In the genomic region with DNA sequence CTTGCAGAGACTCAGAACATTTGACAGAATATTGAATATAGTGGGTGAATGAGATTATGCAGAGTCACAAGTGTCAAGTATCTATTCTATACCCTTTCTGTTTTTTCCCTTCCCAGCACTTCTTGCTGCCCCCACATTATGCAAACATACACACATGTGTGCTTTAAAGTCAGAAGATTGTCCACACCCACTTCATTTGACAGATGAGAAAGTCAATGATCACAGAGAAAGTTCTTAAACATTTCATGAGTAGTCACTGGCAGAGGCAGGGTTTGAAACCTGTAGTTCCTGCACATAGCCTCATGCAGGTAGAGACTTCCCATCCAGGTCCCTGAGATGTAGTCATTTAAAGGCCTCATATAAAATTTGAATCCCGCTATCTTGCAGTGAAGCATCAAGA, we compare ENCODE assay signal across 5 cellular contexts.
"Had no signal": no experiment of that assay in that cellular context is flagged by ENCODE, and none has a peak within 500 bp of the region (broad histone marks: within the 10 kb centered on the region; RNA-seq: fewer than 3 reads in every experiment).

No MANE protein-coding gene starts in this region.

- DNase-seq: IMR-90 had no signal

- H3K4me3 ChIP-seq: K562 had no signal

- FAIRE-seq: HepG2, HTR-8/SVneo, K562 had no signal

- H3K27ac ChIP-seq: HL-60 had no signal
